ENCODE assay signal across 35 cellular contexts in genomic region chr5:159402871-159403270, GRCh38.
"Had no signal": no experiment of that assay in that cellular context is flagged by ENCODE, and none has a peak within 500 bp of the region (broad histone marks: within the 10 kb centered on the region; RNA-seq: fewer than 3 reads in every experiment).

No MANE protein-coding gene starts in this region.

- H3K9me3 Mint-ChIP-seq: activated B cell treated with CpG ODN at 0.5 μM for 24 hours; activated CD4-positive, alpha-beta memory T cell treated with anti-CD3 and anti-CD28 coated beads for 36 hours; activated CD8-positive, alpha-beta T cell treated with anti-CD3 and anti-CD28 coated beads for 36 hours; activated naive CD4-positive, alpha-beta T cell treated with anti-CD3 and anti-CD28 coated beads for 36 hours; activated naive CD4-positive, alpha-beta T cell treated with anti-CD3 and anti-CD28 coated beads, Interleukin-2, amount 50 U/mL, for 72 hours; activated naive CD8-positive, alpha-beta T cell treated with anti-CD3 and anti-CD28 coated beads for 36 hours; activated T-cell treated with anti-CD3 and anti-CD28 coated beads, Interleukin-2, amount 50 U/mL, for 4 hours; activated T-cell treated with anti-CD3 and anti-CD28 coated beads, Interleukin-2, amount 50 U/mL, for 72 hours; activated T-helper 1 cell treated with anti-CD3 and anti-CD28 coated beads, Interleukin-12 subunit alpha, Interleukin-12 subunit beta, Interleukin-2, Interleukin-4 antibody, amounts not matched to agents 30 ng/mL and 10 ng/mL and 1 ng/mL, durations not matched to agents 14 hours and 24 hours and 36 hours; activated T-helper 17 cell treated with anti-CD3 and anti-CD28 coated beads, Interleukin-2, amount 50 U/mL, for 72 hours; T-helper 1 cell treated with Interleukin-12 subunit alpha and Interleukin-12 subunit beta and Interleukin-4 antibody, amounts not matched to agents 30 μg/mL and 1 μg/mL, for 36 hours had no signal

- H3K27ac ChIP-seq: adrenal gland, body of pancreas, brain microvascular endothelial cell, breast epithelium, VCaP had no signal

- H3K27me3 Mint-ChIP-seq: activated B cell treated with CpG ODN at 0.5 μM for 24 hours had no signal

- H3K4me1 ChIP-seq: adrenal gland, body of pancreas, breast epithelium had no signal

- H3K27me3 ChIP-seq: body of pancreas, brain microvascular endothelial cell had no signal

- H3K36me3 ChIP-seq: adrenal gland, brain microvascular endothelial cell, breast epithelium had no signal

- H3K4me3 Mint-ChIP-seq: activated B cell treated with CpG ODN at 0.5 μM for 24 hours; activated CD4-positive, alpha-beta memory T cell treated with anti-CD3 and anti-CD28 coated beads for 36 hours; activated CD4-positive, alpha-beta T cell treated with anti-CD3 and anti-CD28 coated beads, Interleukin-2, amount 10 ng/mL, durations not matched to agents 24 days and 14 days; activated CD8-positive, alpha-beta T cell treated with anti-CD3 and anti-CD28 coated beads for 36 hours; activated naive CD4-positive, alpha-beta T cell treated with anti-CD3 and anti-CD28 coated beads for 36 hours; activated naive CD8-positive, alpha-beta T cell treated with anti-CD3 and anti-CD28 coated beads for 36 hours; activated T-cell treated with anti-CD3 and anti-CD28 coated beads, Interleukin-2, amount 50 U/mL, for 4 hours; activated T-cell treated with anti-CD3 and anti-CD28 coated beads, Interleukin-2, amount 50 U/mL, for 72 hours; activated T-helper 1 cell treated with anti-CD3 and anti-CD28 coated beads, Interleukin-12 subunit alpha, Interleukin-12 subunit beta, Interleukin-2, Interleukin-4 antibody, amounts not matched to agents 30 ng/mL and 10 ng/mL and 1 ng/mL, durations not matched to agents 14 hours and 24 hours and 36 hours; activated T-helper 17 cell treated with anti-CD3 and anti-CD28 coated beads, Interleukin-2, amount 50 U/mL, for 72 hours; T-helper 1 cell treated with Interleukin-12 subunit alpha and Interleukin-12 subunit beta and Interleukin-4 antibody, amounts not matched to agents 30 μg/mL and 1 μg/mL, for 36 hours; T-helper 2 cell treated with Interferon-gamma antibody and Interleukin-4, amounts not matched to agents 5 μg/mL and 100 μg/mL, for 36 hours had no signal

- H3K4me1 Mint-ChIP-seq: activated T-helper 17 cell treated with anti-CD3 and anti-CD28 coated beads, Interleukin-2, amount 50 U/mL, for 72 hours had no signal

- ATAC-seq: activated CD8-positive, alpha-beta T cell treated with anti-CD3 and anti-CD28 coated beads for 36 hours; activated naive CD4-positive, alpha-beta T cell treated with anti-CD3 and anti-CD28 coated beads, Interleukin-2, amount 50 U/mL, for 72 hours; activated T-cell treated with anti-CD3 and anti-CD28 coated beads, Interleukin-2, amount 50 U/mL, for 4 hours; activated T-cell treated with anti-CD3 and anti-CD28 coated beads, Interleukin-2, amount 50 U/mL, for 72 hours; activated T-helper 17 cell treated with anti-CD3 and anti-CD28 coated beads, Interleukin-2, amount 50 U/mL, for 72 hours; body of pancreas had no signal

- H3K27ac Mint-ChIP-seq: activated B cell treated with CpG ODN at 0.5 μM for 24 hours; activated CD4-positive, alpha-beta memory T cell treated with anti-CD3 and anti-CD28 coated beads for 36 hours; activated CD4-positive, alpha-beta T cell treated with anti-CD3 and anti-CD28 coated beads, Interleukin-2, amount 10 ng/mL, durations not matched to agents 24 days and 14 days; activated CD8-positive, alpha-beta T cell treated with anti-CD3 and anti-CD28 coated beads for 36 hours; activated naive CD4-positive, alpha-beta T cell treated with anti-CD3 and anti-CD28 coated beads for 36 hours; activated naive CD4-positive, alpha-beta T cell treated with anti-CD3 and anti-CD28 coated beads, Interleukin-2, amount 50 U/mL, for 72 hours; activated naive CD8-positive, alpha-beta T cell treated with anti-CD3 and anti-CD28 coated beads for 36 hours; activated T-cell treated with anti-CD3 and anti-CD28 coated beads, Interleukin-2, amount 50 U/mL, for 72 hours; activated T-helper 1 cell treated with anti-CD3 and anti-CD28 coated beads, Interleukin-12 subunit alpha, Interleukin-12 subunit beta, Interleukin-2, Interleukin-4 antibody, amounts not matched to agents 30 ng/mL and 10 ng/mL and 1 ng/mL, durations not matched to agents 14 hours and 24 hours and 36 hours; activated T-helper 17 cell treated with anti-CD3 and anti-CD28 coated beads, Interleukin-2, amount 50 U/mL, for 72 hours; T-helper 1 cell treated with Interleukin-12 subunit alpha and Interleukin-12 subunit beta and Interleukin-4 antibody, amounts not matched to agents 30 μg/mL and 1 μg/mL, for 36 hours; T-helper 2 cell treated with Interferon-gamma antibody and Interleukin-4, amounts not matched to agents 5 μg/mL and 100 μg/mL, for 36 hours had no signal

- H3K9me3 ChIP-seq: adrenal gland, body of pancreas, breast epithelium had no signal

- DNase-seq: activated B cell treated with CpG ODN at 0.5 μM for 24 hours; activated CD4-positive, alpha-beta memory T cell treated with anti-CD3 and anti-CD28 coated beads for 36 hours; activated CD4-positive, alpha-beta T cell treated with anti-CD3 and anti-CD28 coated beads for 4 hours; activated CD4-positive, alpha-beta T cell treated with anti-CD3 and anti-CD28 coated beads, Interleukin-2, amount 10 ng/mL, durations not matched to agents 24 days and 14 days; activated CD4-positive, alpha-beta T cell treated with anti-CD3 and anti-CD28 coated beads, Interleukin-2, amount 50 U/mL, for 1 hour; activated CD4-positive, alpha-beta T cell treated with anti-CD3 and anti-CD28 coated beads, Interleukin-2, amount 50 U/mL, for 4 hours; activated CD4-positive, CD25-positive, alpha-beta regulatory T cell treated with anti-CD3 and anti-CD28 coated beads, Interleukin-2, amount 50 U/mL, for 72 hours; activated CD8-positive, alpha-beta memory T cell treated with anti-CD3 and anti-CD28 coated beads, Interleukin-2, amount 50 U/mL, for 4 hours; activated CD8-positive, alpha-beta T cell treated with anti-CD3 and anti-CD28 coated beads for 36 hours; activated effector memory CD4-positive, alpha-beta T cell treated with anti-CD3 and anti-CD28 coated beads, Interleukin-2, amount 50 U/mL, for 16 hours; activated gamma-delta T cell treated with Interleukin-2 at 50 U/mL for 16 hours; activated naive CD4-positive, alpha-beta T cell; activated naive CD4-positive, alpha-beta T cell treated with anti-CD3 and anti-CD28 coated beads for 36 hours; activated naive CD4-positive, alpha-beta T cell treated with anti-CD3 and anti-CD28 coated beads, Interleukin-2, amount 50 U/mL, for 16 hours; activated naive CD8-positive, alpha-beta T cell treated with anti-CD3 and anti-CD28 coated beads for 36 hours; activated T-cell treated with anti-CD3 and anti-CD28 coated beads for 4 hours; activated T-cell treated with anti-CD3 and anti-CD28 coated beads, Interleukin-2, amount 50 U/mL, for 1 hour; activated T-cell treated with anti-CD3 and anti-CD28 coated beads, Interleukin-2, amount 50 U/mL, for 4 hours; activated T-cell treated with anti-CD3 and anti-CD28 coated beads, Interleukin-2, amount 50 U/mL, for 72 hours; adrenal gland; amniotic stem cell; aorta; brain microvascular endothelial cell; central memory CD4-positive, alpha-beta T cell; T-helper 1 cell; T-helper 2 cell; T-helper 9 cell had no signal

- H3K36me3 Mint-ChIP-seq: activated CD4-positive, alpha-beta memory T cell treated with anti-CD3 and anti-CD28 coated beads for 36 hours; activated naive CD4-positive, alpha-beta T cell treated with anti-CD3 and anti-CD28 coated beads, Interleukin-2, amount 50 U/mL, for 72 hours; activated naive CD8-positive, alpha-beta T cell treated with anti-CD3 and anti-CD28 coated beads for 36 hours had no signal

- H3K4me3 ChIP-seq: adrenal gland, body of pancreas, breast epithelium had no signal
